Comparison of ENCODE assay signal across 13 cellular contexts in the genomic region with DNA sequence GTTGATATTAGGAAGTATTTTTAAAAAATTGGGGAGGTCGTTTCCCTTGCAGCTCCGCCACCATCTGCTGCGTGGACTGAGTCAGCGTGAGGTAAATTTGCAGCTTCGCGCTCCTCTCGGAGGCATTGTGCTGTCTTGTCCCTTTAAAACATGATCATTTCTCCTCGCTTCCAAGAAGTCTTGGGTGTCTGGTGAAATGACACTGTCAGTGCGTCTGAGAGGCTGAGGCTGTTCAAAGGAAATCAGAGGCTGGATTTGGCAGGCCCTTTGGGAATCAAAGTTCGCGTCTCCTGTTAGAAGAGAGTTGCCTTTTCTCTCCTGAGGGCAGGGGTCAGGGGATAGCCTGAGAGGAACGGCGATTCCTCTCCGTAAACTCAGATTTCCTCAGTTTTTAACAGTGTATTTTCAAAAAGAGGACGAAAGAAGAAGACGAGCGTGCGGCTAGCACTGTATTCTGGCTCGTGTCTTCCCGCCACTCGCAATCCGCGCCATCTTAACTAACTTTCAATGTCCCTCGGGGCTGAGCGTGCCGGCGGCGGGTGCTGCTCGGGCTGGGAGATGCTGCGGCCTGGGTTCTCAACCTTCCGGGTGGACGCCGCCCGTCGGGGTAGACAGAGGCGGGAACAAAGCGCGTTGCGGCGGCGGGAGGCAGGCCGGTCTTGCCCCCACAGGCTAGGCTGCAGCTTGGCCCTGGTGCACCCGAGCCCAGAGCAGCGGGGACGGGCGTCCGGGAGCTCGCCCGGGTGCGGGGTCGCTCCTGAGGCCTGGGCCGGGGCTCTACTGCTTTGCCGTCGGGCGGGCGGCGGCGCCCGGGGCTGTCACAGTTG. TPM values are rescaled to one million over a fixed set of nuclear protein-coding genes. Genes with fewer than 3 reads are reported as not detected.
A peak's percentile ranks its signal among the peaks of the same experiment; 100 is the strongest.
DNase-seq lines count a peak whose midpoint lies in the region; ATAC-seq and TF ChIP-seq lines count a peak whose summit lies in the region.
"Had no signal": no experiment of that assay in that cellular context is flagged by ENCODE, and none has a peak within 500 bp of the region (broad histone marks: within the 10 kb centered on the region; RNA-seq: fewer than 3 reads in every experiment).

No MANE protein-coding gene starts in this region.

- H3K4me3 ChIP-seq in right cardiac atrium (ENCODE audit: low read length): peak overlapping the region; percentile 4
- H3K4me3 ChIP-seq: PC-9 had no signal

- WGBS in right cardiac atrium: 16% methylated on average over 59 of the region's 59 CpGs

- peak overlapping the region; percentile 55 for H3K4me3 Mint-ChIP-seq in activated T-cell treated with anti-CD3 and anti-CD28 coated beads, Interleukin-2, amount 50 U/mL, for 4 hours

- intact Hi-C loops in right cardiac atrium (cut with DNase I): no loop called here

- DNase-seq in GM13977 (ENCODE audit: low spot score): peak; percentile 25
- no peak for DNase-seq in activated T-cell treated with anti-CD3 and anti-CD28 coated beads, Interleukin-2, amount 50 U/mL, for 4 hours
- DNase-seq in right cardiac atrium: no peak
- DNase-seq in retina: peak; percentile 76
- no peak for DNase-seq in Kasumi-1 (lab: John Stamatoyannopoulos, UW)
- no peak for DNase-seq in mucosa of gallbladder (ENCODE audit: low spot score)
- no peak for DNase-seq in T1000 (lab: John Stamatoyannopoulos, UW)
- DNase-seq: effector memory CD4-positive, alpha-beta T cell; EL; NCI-H1105 treated with DMSO at 0.1 percent for 48 hours; PC-9 had no signal

- no peak for ATAC-seq in activated T-cell treated with anti-CD3 and anti-CD28 coated beads, Interleukin-2, amount 50 U/mL, for 4 hours
- ATAC-seq in right cardiac atrium: peak; percentile 21 to 36
- no peak for ATAC-seq in HG03108 (IDR thresholded peaks at IDR 0.05; ENCODE audit: unreplicated experiment)

- no peaks in the 10 kb centered on the region for H3K9me3 Mint-ChIP-seq in activated T-cell treated with anti-CD3 and anti-CD28 coated beads, Interleukin-2, amount 50 U/mL, for 4 hours

- peaks cover 2% of the 10 kb centered on the region for H3K36me3 Mint-ChIP-seq in activated T-cell treated with anti-CD3 and anti-CD28 coated beads, Interleukin-2, amount 50 U/mL, for 4 hours (ENCODE audit: insufficient read depth)

- peaks cover 8% of the 10 kb centered on the region for H3K4me1 ChIP-seq in right cardiac atrium (ENCODE audit: control insufficient read depth, insufficient read depth, low read length)

- no peaks in the 10 kb centered on the region for H3K9me3 ChIP-seq in right cardiac atrium (ENCODE audit: control insufficient read depth, low read length)

- in situ Hi-C loops in GM13977 (cut with MboI; ENCODE audit: low pct_unique_long_range_greater_than_20kb, low sequenced_read_pairs, unreplicated experiment): no loop called here

- no peak for TF ChIP-seq CTCF in GM13977 (IDR thresholded peaks at IDR 0.05; ENCODE audit: extremely low read depth, insufficient read depth, missing control alignments)

- peaks cover 17% of the 10 kb centered on the region for H3K4me1 Mint-ChIP-seq in activated T-cell treated with anti-CD3 and anti-CD28 coated beads, Interleukin-2, amount 50 U/mL, for 4 hours (ENCODE audit: low read depth)

- peaks cover 7% of the 10 kb centered on the region for H3K27me3 ChIP-seq in right cardiac atrium (ENCODE audit: control insufficient read depth, insufficient read depth)

- H3K27me3 Mint-ChIP-seq in activated T-cell treated with anti-CD3 and anti-CD28 coated beads, Interleukin-2, amount 50 U/mL, for 4 hours (ENCODE audit: low read depth): peaks cover 76% of the 10 kb centered on the region

- no peak overlapping the region for H3K27ac ChIP-seq in right cardiac atrium (ENCODE audit: low read length)
- H3K27ac ChIP-seq: PC-9 had no signal

RNA-seq across cellular contexts. Expression of gene TBR1, which starts 11.5 kb away (rescaled TPM):
- not detected for total RNA-seq in activated T-cell treated with anti-CD3 and anti-CD28 coated beads, Interleukin-2, amount 50 U/mL, for 4 hours
- not detected for total RNA-seq in right cardiac atrium
- polyA plus RNA-seq in right cardiac atrium: 0.02 TPM
- total RNA-seq in mucosa of gallbladder: not detected
- total RNA-seq: PC-9 had no signal
- polyA plus RNA-seq: liver had no signal

Comparison
In these comparisons a context has a peak if more than half of its experiments do, and no peak if none do; other contexts are left out.
1. DNase-seq: peak in GM13977 (single experiment) and retina (single experiment); none in activated T-cell treated with anti-CD3 and anti-CD28 coated beads, Interleukin-2, amount 50 U/mL, for 4 hours (single experiment), right cardiac atrium (0 of 3), Kasumi-1 (0 of 2), mucosa of gallbladder (single experiment) and T1000 (single experiment).
2. ATAC-seq: peak in right cardiac atrium (2 of 2); none in activated T-cell treated with anti-CD3 and anti-CD28 coated beads, Interleukin-2, amount 50 U/mL, for 4 hours (0 of 2) and HG03108 (single experiment).